ENCODE assay signal across 1 cellular context in the genomic region with DNA sequence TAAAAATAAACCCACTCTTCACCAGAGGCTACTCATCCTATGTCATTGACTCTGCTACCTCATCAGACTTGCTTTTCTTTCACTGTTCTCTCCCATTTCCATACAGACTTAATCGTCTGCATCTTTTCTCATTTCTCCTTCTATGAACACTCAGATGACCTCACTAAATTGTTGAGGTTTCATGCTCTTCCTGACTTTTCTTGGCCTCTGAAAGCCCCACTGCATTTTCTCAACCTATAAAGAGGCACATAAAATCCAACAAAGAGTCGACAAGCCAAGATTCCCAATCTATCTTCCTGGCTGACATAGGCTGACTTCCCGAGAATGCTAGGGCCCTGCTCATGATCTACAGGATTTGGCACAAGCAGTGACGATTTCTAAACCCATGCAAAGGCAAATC.
TF ChIP-seq lines count a peak whose summit lies in the region.

No MANE protein-coding gene starts in this region.

TF ChIP-seq in IMR-90, 13 proteins besides CTCF, POLR2A, EP300 and RAD21:
- TF ChIP-seq RFX5 (IDR thresholded peaks at IDR 0.05; ENCODE audit: low read depth, low read length) (no peak), NFE2L2 (IDR thresholded peaks at IDR 0.05; ENCODE audit: low read depth, low read length) (no peak), USF2 (IDR thresholded peaks at IDR 0.05; ENCODE audit: low read depth, low read length) (no peak), BHLHE40 (IDR thresholded peaks at IDR 0.05; ENCODE audit: low read depth, low read length) (no peak), MAZ (IDR thresholded peaks at IDR 0.05; ENCODE audit: borderline replicate concordance, low read depth, low read length) (no peak), MXI1 (IDR thresholded peaks at IDR 0.05; ENCODE audit: borderline replicate concordance, low read depth, low read length) (no peak), CEBPB (IDR thresholded peaks at IDR 0.05; ENCODE audit: low read depth, low read length) (no peak), SMC3 (IDR thresholded peaks at IDR 0.05; ENCODE audit: low read depth, low read length) (no peak), ELK1 (IDR thresholded peaks at IDR 0.05; ENCODE audit: borderline replicate concordance, low read depth, low read length) (no peak), RCOR1 (IDR thresholded peaks at IDR 0.05; ENCODE audit: insufficient replicate concordance, low read length) (no peak), FOS (IDR thresholded peaks at IDR 0.05; ENCODE audit: low read depth, low read length) (0 out of 2 replicates have a peak, but pooled peaks have one; percentile 20), MAFK (IDR thresholded peaks at IDR 0.05; ENCODE audit: low read depth, low read length) (peak; percentile 32), CHD1 (IDR thresholded peaks at IDR 0.05; ENCODE audit: low read depth, low read length) (no peak)
